ENCODE assay signal across 17 cellular contexts in the genomic region with DNA sequence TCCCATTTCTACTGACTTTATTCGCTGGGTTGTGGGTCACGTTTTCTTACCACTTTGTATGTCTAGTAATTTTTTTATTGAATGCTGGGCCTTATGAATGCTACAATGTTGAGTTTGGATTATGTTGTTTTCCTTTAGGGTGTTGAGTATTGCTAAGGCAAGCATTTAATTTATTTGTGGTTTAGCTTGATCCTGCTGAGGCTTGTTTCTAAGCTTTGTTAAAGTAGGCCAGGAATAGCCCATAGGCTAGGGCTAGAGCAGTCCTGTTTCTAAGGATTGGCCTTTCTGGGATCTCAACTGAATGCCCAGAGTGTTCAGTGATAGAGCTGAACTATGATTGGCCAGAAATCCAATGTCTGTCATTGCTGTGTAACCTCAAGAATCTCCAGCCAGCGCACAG. TPM values are rescaled to one million over a fixed set of nuclear protein-coding genes. Genes with fewer than 3 reads are reported as not detected.
DNase-seq lines count a peak whose midpoint lies in the region; ATAC-seq, FAIRE-seq and TF ChIP-seq lines count a peak whose summit lies in the region.
"Had no signal": no experiment of that assay in that cellular context is flagged by ENCODE, and none has a peak within 500 bp of the region (broad histone marks: within the 10 kb centered on the region; RNA-seq: fewer than 3 reads in every experiment).

No MANE protein-coding gene starts in this region.

- dilution Hi-C loops in mammary epithelial cell (cut with HindIII; ENCODE audit: low sequenced_read_pairs), result no loop called here
- dilution Hi-C loops in keratinocyte (cut with MboI; ENCODE audit: extremely low pct_ligation_motif_present, low sequenced_read_pairs), result no loop called here

- H4K20me1 ChIP-seq in mammary epithelial cell (ENCODE audit: insufficient read depth, low read length) (no peaks in the 10 kb centered on the region), keratinocyte (ENCODE audit: control insufficient read depth, extremely low read depth, insufficient read depth, low read length) (no peaks in the 10 kb centered on the region)

- H3K4me1 ChIP-seq in mammary epithelial cell (ENCODE audit: insufficient read depth, low read length) (peaks cover 7% of the 10 kb centered on the region), breast epithelium (no peaks in the 10 kb centered on the region), keratinocyte (ENCODE audit: control insufficient read depth, extremely low read depth, insufficient read depth, low read length) (peaks cover 16% of the 10 kb centered on the region)
- H3K4me1 ChIP-seq: HAP-1 had no signal

- H3K27ac ChIP-seq in mammary epithelial cell (ENCODE audit: insufficient read depth, low read depth, low read length), result no peak overlapping the region
- H3K27ac ChIP-seq in breast epithelium, result no peak overlapping the region
- no peak overlapping the region for H3K27ac ChIP-seq in epithelial cell of prostate
- H3K27ac ChIP-seq in keratinocyte (ENCODE audit: control insufficient read depth, insufficient read depth, low read length), result no peak overlapping the region

- H3K36me3 ChIP-seq in mammary epithelial cell (ENCODE audit: insufficient read depth, low read length) (no peaks in the 10 kb centered on the region), breast epithelium (no peaks in the 10 kb centered on the region), keratinocyte (ENCODE audit: control insufficient read depth in 2 of 2, extremely low read depth in 1 of 2, insufficient read depth in 2 of 2, low read length in 2 of 2) (no peaks in the 10 kb centered on the region)
- H3K36me3 ChIP-seq: HAP-1 had no signal

- CTCF ChIA-PET in mammary epithelial cell (lab: Charles Lee; ENCODE audit: low non-redundant PET), result no interaction called here

- 84% methylated on average over 3 of the region's 3 CpGs for WGBS in mammary epithelial cell (ENCODE audit: low coverage, missing lambda C conversion rate)

- H3K9ac ChIP-seq in mammary epithelial cell (ENCODE audit: insufficient read depth, low read length), result no peak overlapping the region
- no peak overlapping the region for H3K9ac ChIP-seq in keratinocyte (ENCODE audit: control insufficient read depth, extremely low read depth, insufficient read depth, low read length)

- TF ChIP-seq POLR2A in breast epithelium (IDR thresholded peaks at IDR 0.05), result no peak

- H3K79me2 ChIP-seq in mammary epithelial cell (ENCODE audit: insufficient read depth, low read length), result no peaks in the 10 kb centered on the region
- H3K79me2 ChIP-seq in keratinocyte (ENCODE audit: control insufficient read depth, insufficient read depth, low read length), result no peaks in the 10 kb centered on the region

- FAIRE-seq in keratinocyte (lab: Jason Lieb, UNC), result peak; percentile 87

- H2AFZ ChIP-seq in mammary epithelial cell (ENCODE audit: low read depth, low read length), result peak overlapping the region; percentile 8
- peak overlapping the region; percentile 16 for H2AFZ ChIP-seq in keratinocyte (ENCODE audit: control insufficient read depth, low read length)
- H2AFZ ChIP-seq: GM23338 had no signal

- no peaks in the 10 kb centered on the region for H3K9me1 ChIP-seq in keratinocyte (ENCODE audit: control insufficient read depth, extremely low read depth, insufficient read depth, low read length)

- H3K4me3 ChIP-seq in mammary epithelial cell (replicated peaks in 1 of 3; ENCODE audit: insufficient read depth in 1 of 3, low read depth in 2 of 3, low read length in 3 of 3) (no peak overlapping the region), breast epithelium (no peak overlapping the region), keratinocyte (ENCODE audit: control insufficient read depth in 2 of 3, extremely low read depth in 1 of 3, insufficient read depth in 2 of 3, low read depth in 1 of 3, low read length in 3 of 3) (peak overlapping the region in 1 of 3 experiments; percentile 4)
- H3K4me3 ChIP-seq: GM23338, HAP-1 had no signal

- no TSS peak for BruUV-seq in mammary epithelial cell (replicated peaks; lab: Mats Ljungman, UMichigan)

- peak; percentile 71 for DNase-seq in mammary epithelial cell
- no peak for DNase-seq in breast epithelium (ENCODE audit: low spot score in 2 of 2)
- peak; percentile 31 for DNase-seq in epithelial cell of prostate (ENCODE audit: low read depth, low spot score)
- DNase-seq in keratinocyte (ENCODE audit: low read depth, low spot score), result no peak
- DNase-seq in LoVo (ENCODE audit: low spot score), result no peak
- no peak for DNase-seq in anterior cingulate cortex (lab: John Stamatoyannopoulos, UW)
- DNase-seq: 8988T; ACHN; C1 segment of cervical spinal cord; Calu3; CD4-positive, alpha-beta T cell; DMS 273 treated with DMSO at 0.1 percent for 48 hours had no signal

- intact Hi-C loops in mammary epithelial cell (cut with micrococcal nuclease), result no loop called here
- intact Hi-C loops in breast epithelium (cut with DNase I; ENCODE audit: low total_unique reads), result no loop called here

- in situ Hi-C loops in mammary epithelial cell (cut with MboI; ENCODE audit: low sequenced_read_pairs in 2 of 2), result no loop called here

- TF ChIP-seq CTCF in mammary epithelial cell (conservative IDR thresholded peaks at IDR 0.05 in 1 of 2, IDR thresholded peaks at IDR 0.05 in 1 of 2; ENCODE audit: extremely low read depth in 1 of 2, insufficient read depth in 1 of 2, low read depth in 1 of 2, low read length in 2 of 2), result no peak
- TF ChIP-seq CTCF in breast epithelium (IDR thresholded peaks at IDR 0.05), result no peak
- no peak for TF ChIP-seq CTCF in keratinocyte (optimal IDR thresholded peaks at IDR 0.05 in 1 of 3, IDR thresholded peaks at IDR 0.05 in 1 of 3, conservative IDR thresholded peaks at IDR 0.05 in 1 of 3; ENCODE audit: extremely low read depth in 1 of 3, insufficient read depth in 2 of 3, low read length in 3 of 3)

- no peaks in the 10 kb centered on the region for H3K9me3 ChIP-seq in mammary epithelial cell (replicated peaks; ENCODE audit: insufficient read depth, low read length)
- H3K9me3 ChIP-seq in breast epithelium, result no peaks in the 10 kb centered on the region
- no peaks in the 10 kb centered on the region for H3K9me3 ChIP-seq in keratinocyte (ENCODE audit: control insufficient read depth, low read depth, low read length)
- H3K9me3 ChIP-seq: HAP-1 had no signal

- H3K4me2 ChIP-seq in mammary epithelial cell (ENCODE audit: insufficient read depth, low read depth, low read length), result no peak overlapping the region
- peak overlapping the region; percentile 46 for H3K4me2 ChIP-seq in keratinocyte (ENCODE audit: control insufficient read depth, extremely low read depth, insufficient read depth, low read depth, low read length)
- H3K4me2 ChIP-seq: GM23338 had no signal

- ATAC-seq in GM21723 (IDR thresholded peaks at IDR 0.05; ENCODE audit: unreplicated experiment), result no peak
- ATAC-seq: GM23338 had no signal

- H3K27me3 ChIP-seq in mammary epithelial cell (ENCODE audit: insufficient read depth, low read length) (no peaks in the 10 kb centered on the region), breast epithelium (no peaks in the 10 kb centered on the region), keratinocyte (ENCODE audit: control insufficient read depth, extremely low read depth, insufficient read depth, low read length) (no peaks in the 10 kb centered on the region)

RNA-seq across cellular contexts. Expression of a gene that starts 56.1 kb away (rescaled TPM):
- total RNA-seq in mammary epithelial cell (10 to 100 TPM; 15.3 to 18.4 TPM), breast epithelium (10 to 100 TPM; 20.3 to 45.4 (median 40.6) TPM)
- polyA plus RNA-seq in mammary epithelial cell (11.5 TPM), keratinocyte (11.8 to 13.5 TPM (median 13.1 TPM) in 3 replicates)
- polyA minus RNA-seq in mammary epithelial cell (33.4 TPM), keratinocyte (14.4 to 31.0 TPM (median 22.1 TPM) in 3 replicates)
- 14.2 TPM for polyA plus RNA-seq in keratinocyte (2011; ENCODE audit: low read depth)
- 11.7 and 13.0 TPM in 2 replicates for polyA plus RNA-seq in keratinocyte (2011; cell fraction: cytosol; rRNA removed)
- polyA plus RNA-seq in keratinocyte (2011; cell fraction: nucleus; rRNA removed), result 13.7 and 14.7 TPM in 2 replicates
- polyA plus RNA-seq in keratinocyte (2012; ENCODE audit: low replicate concordance), result 10.1 and 11.0 TPM in 2 replicates
- 35.9 TPM for polyA minus RNA-seq in keratinocyte (2011; cell fraction: cytosol; rRNA and poly(A)+ RNA removed)
- 11.8 and 21.3 TPM in 2 replicates for polyA minus RNA-seq in keratinocyte (2011; cell fraction: nucleus; rRNA and poly(A)+ RNA removed)
- total RNA-seq: B cell had no signal
- polyA plus RNA-seq: IgD-negative memory B cell had no signal

Comparison
In these comparisons a context has a peak if more than half of its experiments do, and no peak if none do; other contexts are left out.
1. DNase-seq: peak in mammary epithelial cell (single experiment) and epithelial cell of prostate (single experiment); none in breast epithelium (0 of 2), keratinocyte (single experiment), LoVo (single experiment) and anterior cingulate cortex (0 of 58).